In the genomic region with DNA sequence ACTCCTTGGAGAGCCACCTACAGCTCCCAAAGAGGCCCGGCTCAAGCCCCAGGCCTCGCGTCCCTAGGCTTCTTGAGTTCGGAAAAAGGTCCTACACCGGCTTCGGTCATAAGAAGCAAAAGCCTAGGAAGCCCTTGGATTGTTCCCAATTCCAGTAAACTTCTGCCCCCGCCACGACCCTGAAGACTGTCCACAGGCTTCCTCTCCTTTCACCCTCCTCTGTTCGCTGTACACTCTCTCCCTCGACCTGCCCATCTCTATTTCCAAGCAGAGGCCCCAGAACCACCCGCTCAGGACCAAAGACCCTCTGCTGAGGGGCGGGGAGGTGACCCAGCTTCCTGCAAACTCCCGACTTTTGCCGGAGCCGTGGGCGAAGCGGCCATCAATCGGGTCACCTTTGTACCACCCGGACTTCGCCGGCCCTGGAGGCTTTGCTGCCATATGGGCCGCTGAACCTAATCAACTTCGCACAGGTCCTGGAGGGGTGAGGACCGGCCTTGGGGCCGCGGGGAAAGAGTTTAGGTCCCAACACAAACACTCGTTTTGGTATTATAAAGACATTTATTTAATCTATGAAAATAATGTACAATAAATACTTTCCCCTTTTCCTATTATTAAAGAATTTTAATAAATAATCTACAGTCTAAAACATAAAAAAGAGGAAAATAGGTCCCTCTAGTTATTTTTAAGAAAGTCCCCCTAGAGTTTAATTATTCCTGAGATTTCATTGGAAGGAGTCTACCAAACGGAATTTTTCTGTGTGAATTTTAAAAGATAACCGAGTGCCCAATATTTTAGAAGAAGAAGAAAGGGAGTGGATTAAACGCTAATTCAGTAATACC, we compare ENCODE assay signal across 1 cellular context.
TF ChIP-seq lines count a peak whose summit lies in the region.

No MANE protein-coding gene starts in this region.

TF ChIP-seq in IMR-90, 13 proteins besides CTCF, POLR2A, EP300 and RAD21:
- TF ChIP-seq ELK1 (IDR thresholded peaks at IDR 0.05; ENCODE audit: borderline replicate concordance, low read depth, low read length): no peak
- TF ChIP-seq USF2 (IDR thresholded peaks at IDR 0.05; ENCODE audit: low read depth, low read length): no peak
- TF ChIP-seq FOS (IDR thresholded peaks at IDR 0.05; ENCODE audit: low read depth, low read length): no peak
